Comparison of ENCODE assay signal across 8 cellular contexts in genomic region chr17:31548709-31549108, GRCh38.
DNase-seq lines count a peak whose midpoint lies in the region; ATAC-seq and TF ChIP-seq lines count a peak whose summit lies in the region.
"Had no signal": no experiment of that assay in that cellular context is flagged by ENCODE, and none has a peak within 500 bp of the region (broad histone marks: within the 10 kb centered on the region; RNA-seq: fewer than 3 reads in every experiment).

No MANE protein-coding gene starts in this region.

- no peaks in the 10 kb centered on the region for H3K9me3 Mint-ChIP-seq in stimulated activated memory B cell treated with anti-CD40 and anti-IgM and Interleukin-4, amounts not matched to agents 10 μg/mL and 1 μg/mL and 100 μg/mL, for 72 hours

- no peaks in the 10 kb centered on the region for H3K27me3 ChIP-seq in WERI-Rb-1 (ENCODE audit: insufficient read depth, low read depth, severe bottlenecking)

- peak overlapping the region; percentile 84 for H3K27ac ChIP-seq in WERI-Rb-1

- TF ChIP-seq CTCF in WERI-Rb-1 (IDR thresholded peaks at IDR 0.05; ENCODE audit: low read depth, low read length): no peak

- peak overlapping the region; percentile 89 for H3K27ac Mint-ChIP-seq in stimulated activated memory B cell treated with anti-CD40 and anti-IgM and Interleukin-4, amounts not matched to agents 10 μg/mL and 1 μg/mL and 100 μg/mL, for 72 hours

- H3K27me3 Mint-ChIP-seq in stimulated activated memory B cell treated with anti-CD40 and anti-IgM and Interleukin-4, amounts not matched to agents 10 μg/mL and 1 μg/mL and 100 μg/mL, for 72 hours: no peaks in the 10 kb centered on the region

- DNase-seq in HUDEP-2 (lab: John Stamatoyannopoulos, UW; ENCODE audit: unreplicated experiment in 76 of 76) (peak in 55 of 76 experiments; percentile 3 to 62 (median 28)), WERI-Rb-1 (no peak), left ventricle myocardium superior (no peak), sciatic nerve (ENCODE audit: low spot score) (no peak), mucosa of gallbladder (ENCODE audit: low spot score) (no peak), NK-92 (lab: John Stamatoyannopoulos, UW; ENCODE audit: unreplicated experiment) (no peak)
- DNase-seq: NCI-H2029 had no signal

- no peaks in the 10 kb centered on the region for H3K36me3 ChIP-seq in WERI-Rb-1

- H3K9me3 ChIP-seq in WERI-Rb-1 (ENCODE audit: severe bottlenecking): no peaks in the 10 kb centered on the region

- peak; percentile 44 for ATAC-seq in left ventricle myocardium superior
- no peak for ATAC-seq in stimulated activated memory B cell treated with anti-CD40 and anti-IgM and Interleukin-4, amounts not matched to agents 10 μg/mL and 1 μg/mL and 100 μg/mL, for 72 hours
- ATAC-seq in sciatic nerve: no peak

- H3K36me3 Mint-ChIP-seq in stimulated activated memory B cell treated with anti-CD40 and anti-IgM and Interleukin-4, amounts not matched to agents 10 μg/mL and 1 μg/mL and 100 μg/mL, for 72 hours: no peaks in the 10 kb centered on the region

- H3K4me3 Mint-ChIP-seq in stimulated activated memory B cell treated with anti-CD40 and anti-IgM and Interleukin-4, amounts not matched to agents 10 μg/mL and 1 μg/mL and 100 μg/mL, for 72 hours: peak overlapping the region; percentile 90

- intact Hi-C loops in left ventricle myocardium superior (cut with micrococcal nuclease): no loop called here
- intact Hi-C loops in sciatic nerve (cut with DNase I): no loop called here

- H3K4me1 Mint-ChIP-seq in stimulated activated memory B cell treated with anti-CD40 and anti-IgM and Interleukin-4, amounts not matched to agents 10 μg/mL and 1 μg/mL and 100 μg/mL, for 72 hours: peaks cover 22% of the 10 kb centered on the region

- peak overlapping the region; percentile 96 for H3K4me3 ChIP-seq in WERI-Rb-1 (ENCODE audit: low read depth, low read length)

Comparison
In these comparisons a context has a peak if more than half of its experiments do, and no peak if none do; other contexts are left out.
1. DNase-seq: peak in HUDEP-2 (55 of 76); none in WERI-Rb-1 (single experiment), left ventricle myocardium superior (single experiment), sciatic nerve (single experiment), mucosa of gallbladder (single experiment) and NK-92 (single experiment).